ENCODE assay signal across 2 cellular contexts in genomic region chr1:77725706-77726105, GRCh38.
TF ChIP-seq lines count a peak whose summit lies in the region.

No MANE protein-coding gene starts in this region.

TF ChIP-seq in A549, 52 proteins besides CTCF, POLR2A, EP300 and RAD21:
- TF ChIP-seq MAFK (IDR thresholded peaks at IDR 0.05; ENCODE audit: partially characterized antibody), result peak; percentile 91
- no peak for TF ChIP-seq PHF8 (IDR thresholded peaks at IDR 0.05; ENCODE audit: borderline replicate concordance, low read depth)
- TF ChIP-seq, protein P1, sequence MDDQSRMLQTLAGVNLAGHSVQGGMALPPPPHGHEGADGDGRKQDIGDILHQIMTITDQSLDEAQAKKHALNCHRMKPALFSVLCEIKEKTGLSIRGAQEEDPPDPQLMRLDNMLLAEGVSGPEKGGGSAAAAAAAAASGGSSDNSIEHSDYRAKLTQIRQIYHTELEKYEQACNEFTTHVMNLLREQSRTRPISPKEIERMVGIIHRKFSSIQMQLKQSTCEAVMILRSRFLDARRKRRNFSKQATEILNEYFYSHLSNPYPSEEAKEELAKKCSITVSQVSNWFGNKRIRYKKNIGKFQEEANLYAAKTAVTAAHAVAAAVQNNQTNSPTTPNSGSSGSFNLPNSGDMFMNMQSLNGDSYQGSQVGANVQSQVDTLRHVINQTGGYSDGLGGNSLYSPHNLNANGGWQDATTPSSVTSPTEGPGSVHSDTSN (IDR thresholded peaks at IDR 0.05), result no peak
- TF ChIP-seq BHLHE40 (IDR thresholded peaks at IDR 0.05; ENCODE audit: low read depth, low read length), result no peak

TF ChIP-seq in IMR-90, 13 proteins besides CTCF, POLR2A, EP300 and RAD21:
- TF ChIP-seq MXI1 (IDR thresholded peaks at IDR 0.05; ENCODE audit: borderline replicate concordance, low read depth, low read length), result no peak
- no peak for TF ChIP-seq NFE2L2 (IDR thresholded peaks at IDR 0.05; ENCODE audit: low read depth, low read length)
- peak; percentile 97 for TF ChIP-seq MAFK (IDR thresholded peaks at IDR 0.05; ENCODE audit: low read depth, low read length)
- no peak for TF ChIP-seq USF2 (IDR thresholded peaks at IDR 0.05; ENCODE audit: low read depth, low read length)
- TF ChIP-seq FOS (IDR thresholded peaks at IDR 0.05; ENCODE audit: low read depth, low read length), result no peak
